In genomic region chr14:100261621-100262020, GRCh38 we compare ENCODE assay signal across 16 cellular contexts. TPM values are rescaled to one million over a fixed set of nuclear protein-coding genes. Genes with fewer than 3 reads are reported as not detected.
DNase-seq lines count a peak whose midpoint lies in the region; ATAC-seq and TF ChIP-seq lines count a peak whose summit lies in the region.
"Had no signal": no experiment of that assay in that cellular context is flagged by ENCODE, and none has a peak within 500 bp of the region (broad histone marks: within the 10 kb centered on the region; RNA-seq: fewer than 3 reads in every experiment).

No MANE protein-coding gene starts in this region.

- no peak for TF ChIP-seq CTCF in MCF 10A (IDR thresholded peaks at IDR 0.05; ENCODE audit: unreplicated experiment)
- TF ChIP-seq CTCF in breast epithelium (IDR thresholded peaks at IDR 0.05), result no peak

- no peaks in the 10 kb centered on the region for H3K9me3 ChIP-seq in breast epithelium
- H3K9me3 ChIP-seq: SJCRH30, uterus had no signal

- peaks cover 0 to 6% of the 10 kb centered on the region in 2 donors for H3K4me1 ChIP-seq in breast epithelium
- H3K4me1 ChIP-seq: uterus had no signal

- no peaks in the 10 kb centered on the region for H3K9me3 Mint-ChIP-seq in MCF 10A (ENCODE audit: unreplicated experiment)
- no peaks in the 10 kb centered on the region for H3K9me3 Mint-ChIP-seq in T-helper 1 cell treated with Interleukin-12 subunit alpha and Interleukin-12 subunit beta and Interleukin-4 antibody, amounts not matched to agents 30 μg/mL and 1 μg/mL, for 36 hours
- H3K9me3 Mint-ChIP-seq in dendritic cell treated with granulocyte-macrophage colony-stimulating factor and Interleukin-4, amounts not matched to agents 40 ng/mL and 50 ng/mL, for 4 days, result no peaks in the 10 kb centered on the region
- no peaks in the 10 kb centered on the region for H3K9me3 Mint-ChIP-seq in stimulated activated naive CD8-positive, alpha-beta T cell treated with anti-CD3 and anti-CD28 coated beads, Interleukin-15, Interleukin-2, amounts not matched to agents 100 ng/mL and 50 ng/mL, for 24 hours

- no peaks in the 10 kb centered on the region for H3K27me3 Mint-ChIP-seq in MCF 10A (ENCODE audit: insufficient read depth, unreplicated experiment)
- H3K27me3 Mint-ChIP-seq in T-helper 1 cell treated with Interleukin-12 subunit alpha and Interleukin-12 subunit beta and Interleukin-4 antibody, amounts not matched to agents 30 μg/mL and 1 μg/mL, for 36 hours (ENCODE audit: low read depth), result no peaks in the 10 kb centered on the region
- no peaks in the 10 kb centered on the region for H3K27me3 Mint-ChIP-seq in dendritic cell treated with granulocyte-macrophage colony-stimulating factor and Interleukin-4, amounts not matched to agents 40 ng/mL and 50 ng/mL, for 4 days
- no peaks in the 10 kb centered on the region for H3K27me3 Mint-ChIP-seq in stimulated activated naive CD8-positive, alpha-beta T cell treated with anti-CD3 and anti-CD28 coated beads, Interleukin-15, Interleukin-2, amounts not matched to agents 100 ng/mL and 50 ng/mL, for 24 hours

- no peak overlapping the region for H3K4me3 ChIP-seq in breast epithelium
- H3K4me3 ChIP-seq: dorsolateral prefrontal cortex, GM23248, SJCRH30, uterus had no signal

- no peak overlapping the region for H3K27ac ChIP-seq in breast epithelium
- H3K27ac ChIP-seq: GM23248, HL-60, SJCRH30 had no signal

- no peak overlapping the region for H3K4me3 Mint-ChIP-seq in MCF 10A (ENCODE audit: unreplicated experiment)
- no peak overlapping the region for H3K4me3 Mint-ChIP-seq in T-helper 1 cell treated with Interleukin-12 subunit alpha and Interleukin-12 subunit beta and Interleukin-4 antibody, amounts not matched to agents 30 μg/mL and 1 μg/mL, for 36 hours
- no peak overlapping the region for H3K4me3 Mint-ChIP-seq in dendritic cell treated with granulocyte-macrophage colony-stimulating factor and Interleukin-4, amounts not matched to agents 40 ng/mL and 50 ng/mL, for 4 days
- H3K4me3 Mint-ChIP-seq in stimulated activated naive CD8-positive, alpha-beta T cell treated with anti-CD3 and anti-CD28 coated beads, Interleukin-15, Interleukin-2, amounts not matched to agents 100 ng/mL and 50 ng/mL, for 24 hours, result peak overlapping the region; percentile 10

- CTCF ChIA-PET in MCF 10A (lab: Yijun Ruan, JAX), result interaction anchor here (0.6 to 1.6 kb wide), 3 partner anchors 14 to 1467 kb away, joined by 3 to 14 read pairs (median 3); no protein-coding TSS in a partner anchor

- H3K27me3 ChIP-seq in breast epithelium, result no peaks in the 10 kb centered on the region
- H3K27me3 ChIP-seq: dorsolateral prefrontal cortex, SJCRH30, uterus had no signal

- intact Hi-C loops in MCF 10A (cut with micrococcal nuclease) (no loop called here), breast epithelium (cut with DNase I; ENCODE audit: low total_unique reads) (no loop called here)
- intact Hi-C loops in dendritic cell treated with granulocyte-macrophage colony-stimulating factor and Interleukin-4, amounts not matched to agents 40 ng/mL and 50 ng/mL, for 4 days (cut with micrococcal nuclease), result no loop called here

- no peak for ATAC-seq in HG03457 (IDR thresholded peaks at IDR 0.05; ENCODE audit: unreplicated experiment)

- peaks cover 32% of the 10 kb centered on the region for H3K4me1 Mint-ChIP-seq in MCF 10A (ENCODE audit: insufficient read depth, unreplicated experiment)
- peaks cover 55% of the 10 kb centered on the region for H3K4me1 Mint-ChIP-seq in T-helper 1 cell treated with Interleukin-12 subunit alpha and Interleukin-12 subunit beta and Interleukin-4 antibody, amounts not matched to agents 30 μg/mL and 1 μg/mL, for 36 hours (ENCODE audit: low read depth)
- H3K4me1 Mint-ChIP-seq in dendritic cell treated with granulocyte-macrophage colony-stimulating factor and Interleukin-4, amounts not matched to agents 40 ng/mL and 50 ng/mL, for 4 days (ENCODE audit: low read depth), result peaks cover 67% of the 10 kb centered on the region
- peaks cover 93% of the 10 kb centered on the region for H3K4me1 Mint-ChIP-seq in stimulated activated naive CD8-positive, alpha-beta T cell treated with anti-CD3 and anti-CD28 coated beads, Interleukin-15, Interleukin-2, amounts not matched to agents 100 ng/mL and 50 ng/mL, for 24 hours (ENCODE audit: low read depth)

- POLR2A ChIA-PET in MCF 10A (lab: Yijun Ruan, JAX), result interaction anchor here (1.2 kb wide), 1 partner anchor 16 kb away, joined by 3 read pairs; no protein-coding TSS in a partner anchor

- no TSS peak for BruUV-seq in MCF 10A (replicated peaks; lab: Mats Ljungman, UMichigan)

- no peak for DNase-seq in MCF 10A (ENCODE audit: unreplicated experiment)
- no peak for DNase-seq in breast epithelium (ENCODE audit: low spot score in 2 of 2)
- DNase-seq in central memory CD4-positive, alpha-beta T cell, result no peak
- DNase-seq in EL, result no peak
- DNase-seq: dorsolateral prefrontal cortex; GM23248; NCI-H2029 treated with DMSO at 0.1 percent for 48 hours; NK-92 treated with Interleukin-12 subunit alpha and Interleukin-12 subunit beta, amount 100 ng/mL, for 24 hours; posterior cingulate gyrus; SJCRH30; uterus had no signal

- no peaks in the 10 kb centered on the region for H3K36me3 ChIP-seq in breast epithelium
- H3K36me3 ChIP-seq: uterus had no signal

- peaks cover 26% of the 10 kb centered on the region for H3K36me3 Mint-ChIP-seq in MCF 10A (ENCODE audit: insufficient read depth, unreplicated experiment)
- H3K36me3 Mint-ChIP-seq in T-helper 1 cell treated with Interleukin-12 subunit alpha and Interleukin-12 subunit beta and Interleukin-4 antibody, amounts not matched to agents 30 μg/mL and 1 μg/mL, for 36 hours (ENCODE audit: low read depth), result peaks cover 8% of the 10 kb centered on the region
- peaks cover 54% of the 10 kb centered on the region for H3K36me3 Mint-ChIP-seq in dendritic cell treated with granulocyte-macrophage colony-stimulating factor and Interleukin-4, amounts not matched to agents 40 ng/mL and 50 ng/mL, for 4 days (ENCODE audit: low read depth)
- peaks cover 60% of the 10 kb centered on the region for H3K36me3 Mint-ChIP-seq in stimulated activated naive CD8-positive, alpha-beta T cell treated with anti-CD3 and anti-CD28 coated beads, Interleukin-15, Interleukin-2, amounts not matched to agents 100 ng/mL and 50 ng/mL, for 24 hours (ENCODE audit: low read depth)

- TF ChIP-seq POLR2A in breast epithelium (IDR thresholded peaks at IDR 0.05), result no peak

- peak overlapping the region; percentile 33 for H3K27ac Mint-ChIP-seq in MCF 10A (ENCODE audit: low read depth, unreplicated experiment)
- peak overlapping the region; percentile 80 for H3K27ac Mint-ChIP-seq in T-helper 1 cell treated with Interleukin-12 subunit alpha and Interleukin-12 subunit beta and Interleukin-4 antibody, amounts not matched to agents 30 μg/mL and 1 μg/mL, for 36 hours
- H3K27ac Mint-ChIP-seq in dendritic cell treated with granulocyte-macrophage colony-stimulating factor and Interleukin-4, amounts not matched to agents 40 ng/mL and 50 ng/mL, for 4 days, result peak overlapping the region; percentile 10
- peak overlapping the region; percentile 61 for H3K27ac Mint-ChIP-seq in stimulated activated naive CD8-positive, alpha-beta T cell treated with anti-CD3 and anti-CD28 coated beads, Interleukin-15, Interleukin-2, amounts not matched to agents 100 ng/mL and 50 ng/mL, for 24 hours

RNA-seq across cellular contexts. Expression of gene YY1, which starts 22.7 kb away (rescaled TPM):
- 66.7 and 73.3 TPM in 2 replicates for total RNA-seq in MCF 10A (2022)
- total RNA-seq in breast epithelium, result 10 to 100 TPM; 46.2 to 61.2 (median 50.6) TPM

RNA-seq across cellular contexts. Expression of gene SLC25A29, which starts 44.6 kb away (rescaled TPM):
- total RNA-seq in MCF 10A (2022), result 33.9 and 49.2 TPM in 2 replicates
- total RNA-seq in breast epithelium, result 100 to 1,000 TPM in 2 of 3 donors, 10 to 100 TPM in 1; 40.2 to 119 (median 110) TPM

Comparison
In these comparisons a context has a peak if more than half of its experiments do, and no peak if none do; other contexts are left out.
1. H3K27ac Mint-ChIP-seq: peak in every context shown above with its lines; median percentile 80 in T-helper 1 cell treated with Interleukin-12 subunit alpha and Interleukin-12 subunit beta and Interleukin-4 antibody, amounts not matched to agents 30 μg/mL and 1 μg/mL, for 36 hours; 61 in stimulated activated naive CD8-positive, alpha-beta T cell treated with anti-CD3 and anti-CD28 coated beads, Interleukin-15, Interleukin-2, amounts not matched to agents 100 ng/mL and 50 ng/mL, for 24 hours; 33 in MCF 10A; 10 in dendritic cell treated with granulocyte-macrophage colony-stimulating factor and Interleukin-4, amounts not matched to agents 40 ng/mL and 50 ng/mL, for 4 days.